Comparison of ENCODE assay signal across 8 cellular contexts in genomic region chr2:219298759-219299371, GRCh38. TPM values are rescaled to one million over a fixed set of nuclear protein-coding genes. Genes with fewer than 3 reads are reported as not detected.
DNase-seq lines count a peak whose midpoint lies in the region; ATAC-seq and TF ChIP-seq lines count a peak whose summit lies in the region.

No MANE protein-coding gene starts in this region.

- no peaks in the 10 kb centered on the region for H3F3A ChIP-seq in OCI-LY1 (ENCODE audit: insufficient read depth, low read length)

- peaks cover 3% of the 10 kb centered on the region; the same call in 1 of the 2 replicates for H3K27me3 ChIP-seq in OCI-LY1 (ENCODE audit: insufficient read depth, low read length)

- peak; percentile 41 for ATAC-seq in GM19035 (IDR thresholded peaks at IDR 0.05; ENCODE audit: unreplicated experiment)

- no peaks in the 10 kb centered on the region for H3K9me3 ChIP-seq in OCI-LY1 (ENCODE audit: low read length)

- peak; percentile 44 to 56 for DNase-seq in AML-193 (lab: John Stamatoyannopoulos, UW)
- DNase-seq in HT-29 (ENCODE audit: low spot score): peak; percentile 81
- DNase-seq in activated CD8-positive, alpha-beta memory T cell treated with anti-CD3 and anti-CD28 coated beads, Interleukin-2, amount 50 U/mL, for 24 hours (ENCODE audit: extremely low read depth): peak; percentile 79
- peak; percentile 79 for DNase-seq in epithelial cell of esophagus (ENCODE audit: low read depth)
- DNase-seq in myocyte (ENCODE audit: low read depth): peak; percentile 81
- DNase-seq in stimulated activated CD8-positive, alpha-beta memory T cell treated with anti-CD3 and anti-CD28 coated beads, Interleukin-7, amount 100 ng/mL, for 4 hours (ENCODE audit: low read depth in 2 of 2): peak; percentile 73 to 80

- H3K9ac ChIP-seq in OCI-LY1 (ENCODE audit: low read length): no peak overlapping the region

- H3K36me3 ChIP-seq in OCI-LY1 (ENCODE audit: insufficient read depth, low read length): no peaks in the 10 kb centered on the region

- H3K4me3 ChIP-seq in OCI-LY1 (ENCODE audit: low read depth, low read length, poor library complexity, severe bottlenecking) (no peak overlapping the region), epithelial cell of esophagus (ENCODE audit: low read length) (no peak overlapping the region)

- peaks cover 18% of the 10 kb centered on the region for H3K4me1 ChIP-seq in OCI-LY1 (ENCODE audit: insufficient read depth, low read length, severe bottlenecking)

- TF ChIP-seq CTCF in OCI-LY1 (IDR thresholded peaks at IDR 0.05; ENCODE audit: low read length) (peak; percentile 92), epithelial cell of esophagus (IDR thresholded peaks at IDR 0.05; ENCODE audit: insufficient read depth, low read depth, low read length, missing control alignments) (peak; percentile 95)

- H3K4me2 ChIP-seq in OCI-LY1 (ENCODE audit: low read length): no peak overlapping the region; the same call in 1 of the 2 replicates

- H2AFZ ChIP-seq in OCI-LY1 (ENCODE audit: low read length): no peak overlapping the region

- no peaks in the 10 kb centered on the region for H4K20me1 ChIP-seq in OCI-LY1 (ENCODE audit: insufficient read depth, low read length)

- H3K79me2 ChIP-seq in OCI-LY1 (ENCODE audit: insufficient read depth, low read length): no peaks in the 10 kb centered on the region

- H3K27ac ChIP-seq in OCI-LY1 (ENCODE audit: low read depth, low read length, poor library complexity, severe bottlenecking): no peak overlapping the region

- H3K9me2 ChIP-seq in OCI-LY1 (ENCODE audit: low read depth, low read length): no peaks in the 10 kb centered on the region

RNA-seq across cellular contexts. Expression of gene PTPRN, which starts 10.3 kb away (rescaled TPM):
- total RNA-seq in HT-29 (2014; rRNA removed; shearing (Covaris generic)): not detected in 2 replicates
- total RNA-seq in myocyte: 0.24 and 0.68 TPM in 2 replicates
- 0.15 TPM for polyA plus RNA-seq in myocyte (2012)

RNA-seq across cellular contexts. Expression of gene DNAJB2, which starts 19.7 kb away (rescaled TPM):
- total RNA-seq in HT-29 (2014; rRNA removed; shearing (Covaris generic)): 43.1 and 51.1 TPM in 2 replicates
- total RNA-seq in myocyte: 40.1 and 80.0 TPM in 2 replicates
- polyA plus RNA-seq in myocyte (2012): 57.2 TPM

RNA-seq across cellular contexts. Expression of gene RESP18, which starts 33.7 kb away (rescaled TPM):
- not detected in 2 replicates for total RNA-seq in HT-29 (2014; rRNA removed; shearing (Covaris generic))
- not detected in 2 replicates for total RNA-seq in myocyte
- not detected for polyA plus RNA-seq in myocyte (2012)

RNA-seq across cellular contexts. Expression of gene TUBA4A, which starts 45.1 kb away (rescaled TPM):
- total RNA-seq in HT-29 (2014; rRNA removed; shearing (Covaris generic)): 93.8 and 97.4 TPM in 2 replicates
- total RNA-seq in myocyte: 120 and 128 TPM in 2 replicates
- 65.1 TPM for polyA plus RNA-seq in myocyte (2012)

RNA-seq across cellular contexts. Expression of gene TUBA4B, which starts 45.8 kb away (rescaled TPM):
- not detected in 2 replicates for total RNA-seq in HT-29 (2014; rRNA removed; shearing (Covaris generic))
- 0.11 TPM in 1 of 2 replicates, not detected in the other for total RNA-seq in myocyte
- not detected for polyA plus RNA-seq in myocyte (2012)
